9 cellular contexts compared by ENCODE assay signal in genomic region chr19:4524808-4525562, GRCh38. TPM values are rescaled to one million over a fixed set of nuclear protein-coding genes. Genes with fewer than 3 reads are reported as not detected.
DNase-seq lines count a peak whose midpoint lies in the region; ATAC-seq and TF ChIP-seq lines count a peak whose summit lies in the region.
"Had no signal": no experiment of that assay in that cellular context is flagged by ENCODE, and none has a peak within 500 bp of the region (broad histone marks: within the 10 kb centered on the region; RNA-seq: fewer than 3 reads in every experiment).

No MANE protein-coding gene starts in this region.

- H3K27me3 ChIP-seq in osteoblast (ENCODE audit: insufficient read depth, low read length) (peaks cover under 1% of the 10 kb centered on the region), upper lobe of left lung (no peaks in the 10 kb centered on the region)

- no peak overlapping the region for H3K4me3 ChIP-seq in epithelial cell of proximal tubule (ENCODE audit: low read depth, low read length)
- H3K4me3 ChIP-seq in osteoblast (ENCODE audit: insufficient read depth, low read length), result no peak overlapping the region
- no peak overlapping the region for H3K4me3 ChIP-seq in upper lobe of left lung

- peak; percentile 83 for TF ChIP-seq CTCF in epithelial cell of proximal tubule (conservative IDR thresholded peaks at IDR 0.05; ENCODE audit: low read depth, low read length)
- TF ChIP-seq CTCF in osteoblast (IDR thresholded peaks at IDR 0.05; ENCODE audit: extremely low read depth, low read depth, low read length), result peak; percentile 79
- peak; percentile 29 to 61 (median 50) for TF ChIP-seq CTCF in upper lobe of left lung (IDR thresholded peaks at IDR 0.05)

- H2AFZ ChIP-seq in osteoblast (ENCODE audit: low read length), result no peak overlapping the region

- DNase-seq in NCI-H1694 (lab: John Stamatoyannopoulos, UW) (peak; percentile 53), NCI-H1694 treated with DMSO at 0.1 percent for 48 hours (lab: John Stamatoyannopoulos, UW) (no peak), NCI-H2171 (lab: John Stamatoyannopoulos, UW) (peak; percentile 27), epithelial cell of proximal tubule (ENCODE audit: low read depth) (no peak), osteoblast (ENCODE audit: insufficient read length, low spot score, missing footprints) (peak; percentile 97), upper lobe of left lung (peak in 1 of 2 donors; percentile 85)
- peak; percentile 32 to 35 for DNase-seq in activated CD8-positive, alpha-beta memory T cell treated with anti-CD3 and anti-CD28 coated beads for 4 hours (ENCODE audit: low read depth in 2 of 2)

- no peaks in the 10 kb centered on the region for H3K36me3 ChIP-seq in osteoblast (ENCODE audit: insufficient read depth, low read length)
- H3K36me3 ChIP-seq in upper lobe of left lung, result no peaks in the 10 kb centered on the region

- no peaks in the 10 kb centered on the region for H4K20me1 ChIP-seq in osteoblast (ENCODE audit: insufficient read depth, low read length)

- H3K4me2 ChIP-seq in osteoblast (ENCODE audit: insufficient read depth, low read length), result no peak overlapping the region

- 66 to 83% methylated on average over 20 of the region's 23 CpGs for WGBS in upper lobe of left lung, 2 donors

- H3K27ac ChIP-seq in osteoblast (ENCODE audit: low read depth, low read length) (no peak overlapping the region), upper lobe of left lung (no peak overlapping the region)
- H3K27ac ChIP-seq: epithelial cell of prostate had no signal

- no peaks in the 10 kb centered on the region for H3K79me2 ChIP-seq in osteoblast (ENCODE audit: insufficient read depth, low read length)

- no peak for TF ChIP-seq POLR2A in upper lobe of left lung (IDR thresholded peaks at IDR 0.05)

- ATAC-seq in upper lobe of left lung (ENCODE audit: low FRiP score in 2 of 2) (peak; percentile 56 to 69), GM21786 (IDR thresholded peaks at IDR 0.05; ENCODE audit: unreplicated experiment) (no peak)

- no peaks in the 10 kb centered on the region for H3K9me3 ChIP-seq in osteoblast (ENCODE audit: low read depth, low read length)
- no peaks in the 10 kb centered on the region for H3K9me3 ChIP-seq in upper lobe of left lung

- no peak for TF ChIP-seq EP300 in upper lobe of left lung (IDR thresholded peaks at IDR 0.05)

- H3K4me1 ChIP-seq in osteoblast (ENCODE audit: insufficient read depth, low read length), result peaks cover 2% of the 10 kb centered on the region
- H3K4me1 ChIP-seq in upper lobe of left lung, result no peaks in the 10 kb centered on the region

RNA-seq across cellular contexts. Expression of gene PLIN4, which starts 6.7 kb away (rescaled TPM):
- not detected in 2 replicates for total RNA-seq in epithelial cell of proximal tubule
- under 0.01 TPM in 2 replicates for total RNA-seq in osteoblast
- total RNA-seq in upper lobe of left lung, result 10 to 100 TPM in 1 of 6 donors, 1 to 10 TPM in 5; 1.8 to 11.5 (median 3.8) TPM

RNA-seq across cellular contexts. Expression of gene PLIN5, which starts 10.0 kb away (rescaled TPM):
- total RNA-seq in epithelial cell of proximal tubule, result 0.06 TPM in 1 of 2 replicates, not detected in the other
- total RNA-seq in osteoblast, result 0.36 TPM in 1 of 2 replicates, not detected in the other
- 10 to 100 TPM; 13.5 to 97.4 (median 23.0) TPM for total RNA-seq in upper lobe of left lung

RNA-seq across cellular contexts. Expression of gene LRG1, which starts 14.9 kb away (rescaled TPM):
- total RNA-seq in epithelial cell of proximal tubule (0.35 TPM in 1 of 2 replicates, not detected in the other), osteoblast (not detected in 2 replicates), upper lobe of left lung (10 to 100 TPM in 4 of 6 donors, 1 to 10 TPM in 2; 7.3 to 19.9 (median 12.2) TPM)

RNA-seq across cellular contexts. Expression of gene SEMA6B, which starts 34.5 kb away (rescaled TPM):
- total RNA-seq in epithelial cell of proximal tubule (0.65 TPM in 1 of 2 replicates, not detected in the other), osteoblast (0.29 and 0.36 TPM in 2 replicates), upper lobe of left lung (10 to 100 TPM in 2 of 6 donors, 1 to 10 TPM in 4; 3.4 to 33.1 (median 7.6) TPM)

RNA-seq across cellular contexts. Expression of gene HDGFL2, which starts 52.9 kb away (rescaled TPM):
- total RNA-seq in epithelial cell of proximal tubule (91.8 and 93.8 TPM in 2 replicates), osteoblast (44.2 and 48.5 TPM in 2 replicates), upper lobe of left lung (10 to 100 TPM; 23.9 to 71.2 (median 37.6) TPM)

Comparison
In these comparisons a context has a peak if more than half of its experiments do, and no peak if none do; other contexts are left out.
1. DNase-seq: peak in NCI-H1694 (single experiment), NCI-H2171 (single experiment), activated CD8-positive, alpha-beta memory T cell treated with anti-CD3 and anti-CD28 coated beads for 4 hours (2 of 2) and osteoblast (single experiment); none in NCI-H1694 treated with DMSO at 0.1 percent for 48 hours (single experiment) and epithelial cell of proximal tubule (single experiment).
2. RNA of gene PLIN5, which starts 10.0 kb away (total RNA-seq): 13.5 to 97.4 TPM in upper lobe of left lung; 0.36 TPM in osteoblast and 0.06 TPM in epithelial cell of proximal tubule; every median in the first group is over 10 times any median in the second.
3. Peak in every context shown above with its lines, with median percentiles within 50 percentile points of each other: CTCF ChIP-seq.